ENCODE assay signal across 2 cellular contexts in the genomic region with DNA sequence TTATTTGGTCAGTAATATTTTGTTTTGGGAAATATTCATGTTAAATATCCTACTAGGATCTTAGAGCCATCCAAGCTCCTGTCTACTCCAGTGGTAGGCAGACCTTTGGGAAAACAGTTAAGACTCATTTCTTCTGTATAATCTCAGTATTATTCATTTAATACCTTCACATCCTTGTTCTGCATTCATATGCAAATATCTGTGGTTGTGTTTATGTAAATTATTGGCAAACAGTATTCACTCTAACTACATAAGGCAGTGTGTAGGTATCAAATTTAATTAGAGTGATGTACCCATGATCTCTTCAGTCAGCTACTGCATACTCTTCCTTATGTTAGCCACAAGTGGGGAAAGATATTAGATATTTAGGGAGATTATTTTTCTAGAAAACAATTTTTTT.
TF ChIP-seq lines count a peak whose summit lies in the region.

No MANE protein-coding gene starts in this region.

TF ChIP-seq in HepG2, 621 proteins besides CTCF, POLR2A, EP300 and RAD21 (continued from another document):
- TF ChIP-seq CEBPB (IDR thresholded peaks at IDR 0.05; ENCODE audit: borderline replicate concordance, low read depth, low read length): no peak
- TF ChIP-seq GLI4 (CRISPR knock-in tag; IDR thresholded peaks at IDR 0.05; ENCODE audit: borderline replicate concordance): no peak
- TF ChIP-seq RFXAP (CRISPR knock-in tag; IDR thresholded peaks at IDR 0.05; ENCODE audit: borderline replicate concordance): no peak

TF ChIP-seq in GM12878, 131 proteins besides CTCF, POLR2A, EP300 and RAD21 (continued from another document):
- TF ChIP-seq, protein P1, sequence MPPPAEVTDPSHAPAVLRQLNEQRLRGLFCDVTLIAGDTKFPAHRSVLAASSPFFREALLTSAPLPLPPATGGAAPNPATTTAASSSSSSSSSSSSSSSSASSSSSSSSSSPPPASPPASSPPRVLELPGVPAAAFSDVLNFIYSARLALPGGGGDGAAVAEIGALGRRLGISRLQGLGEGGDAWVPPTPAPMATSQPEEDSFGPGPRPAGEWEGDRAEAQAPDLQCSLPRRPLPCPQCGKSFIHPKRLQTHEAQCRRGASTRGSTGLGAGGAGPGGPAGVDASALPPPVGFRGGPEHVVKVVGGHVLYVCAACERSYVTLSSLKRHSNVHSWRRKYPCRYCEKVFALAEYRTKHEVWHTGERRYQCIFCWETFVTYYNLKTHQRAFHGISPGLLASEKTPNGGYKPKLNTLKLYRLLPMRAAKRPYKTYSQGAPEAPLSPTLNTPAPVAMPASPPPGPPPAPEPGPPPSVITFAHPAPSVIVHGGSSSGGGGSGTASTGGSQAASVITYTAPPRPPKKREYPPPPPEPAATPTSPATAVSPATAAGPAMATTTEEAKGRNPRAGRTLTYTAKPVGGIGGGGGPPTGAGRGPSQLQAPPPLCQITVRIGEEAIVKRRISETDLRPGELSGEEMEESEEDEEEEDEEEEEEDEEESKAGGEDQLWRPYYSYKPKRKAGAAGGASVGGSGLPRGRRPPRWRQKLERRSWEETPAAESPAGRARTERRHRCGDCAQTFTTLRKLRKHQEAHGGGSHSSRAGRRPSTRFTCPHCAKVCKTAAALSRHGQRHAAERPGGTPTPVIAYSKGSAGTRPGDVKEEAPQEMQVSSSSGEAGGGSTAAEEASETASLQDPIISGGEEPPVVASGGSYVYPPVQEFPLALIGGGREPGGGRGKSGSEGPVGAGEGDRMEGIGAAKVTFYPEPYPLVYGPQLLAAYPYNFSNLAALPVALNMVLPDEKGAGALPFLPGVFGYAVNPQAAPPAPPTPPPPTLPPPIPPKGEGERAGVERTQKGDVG (CRISPR knock-in tag; IDR thresholded peaks at IDR 0.05): no peak
- TF ChIP-seq ZSCAN29 (IDR thresholded peaks at IDR 0.05) (no peak), ATF7 (IDR thresholded peaks at IDR 0.05; ENCODE audit: low read depth) (no peak), SIX5 (IDR thresholded peaks at IDR 0.05; ENCODE audit: low read depth, low read length, severe bottlenecking) (no peak), RBBP5 (conservative IDR thresholded peaks at IDR 0.05) (no peak), MYC (IDR thresholded peaks at IDR 0.05; ENCODE audit: insufficient read depth, insufficient read length, insufficient replicate concordance, low read length, severe bottlenecking) (no peak), ZZZ3 (IDR thresholded peaks at IDR 0.05; ENCODE audit: control insufficient read depth, insufficient read length, low read depth) (no peak), MXI1 (IDR thresholded peaks at IDR 0.05; ENCODE audit: low read depth, low read length) (no peak), JUND (IDR thresholded peaks at IDR 0.05; ENCODE audit: low read depth, low read length) (no peak)
- TF ChIP-seq, protein P2, sequence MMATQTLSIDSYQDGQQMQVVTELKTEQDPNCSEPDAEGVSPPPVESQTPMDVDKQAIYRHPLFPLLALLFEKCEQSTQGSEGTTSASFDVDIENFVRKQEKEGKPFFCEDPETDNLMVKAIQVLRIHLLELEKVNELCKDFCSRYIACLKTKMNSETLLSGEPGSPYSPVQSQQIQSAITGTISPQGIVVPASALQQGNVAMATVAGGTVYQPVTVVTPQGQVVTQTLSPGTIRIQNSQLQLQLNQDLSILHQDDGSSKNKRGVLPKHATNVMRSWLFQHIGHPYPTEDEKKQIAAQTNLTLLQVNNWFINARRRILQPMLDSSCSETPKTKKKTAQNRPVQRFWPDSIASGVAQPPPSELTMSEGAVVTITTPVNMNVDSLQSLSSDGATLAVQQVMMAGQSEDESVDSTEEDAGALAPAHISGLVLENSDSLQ (IDR thresholded peaks at IDR 0.05): no peak
